18 cellular contexts compared by ENCODE assay signal in the genomic region with DNA sequence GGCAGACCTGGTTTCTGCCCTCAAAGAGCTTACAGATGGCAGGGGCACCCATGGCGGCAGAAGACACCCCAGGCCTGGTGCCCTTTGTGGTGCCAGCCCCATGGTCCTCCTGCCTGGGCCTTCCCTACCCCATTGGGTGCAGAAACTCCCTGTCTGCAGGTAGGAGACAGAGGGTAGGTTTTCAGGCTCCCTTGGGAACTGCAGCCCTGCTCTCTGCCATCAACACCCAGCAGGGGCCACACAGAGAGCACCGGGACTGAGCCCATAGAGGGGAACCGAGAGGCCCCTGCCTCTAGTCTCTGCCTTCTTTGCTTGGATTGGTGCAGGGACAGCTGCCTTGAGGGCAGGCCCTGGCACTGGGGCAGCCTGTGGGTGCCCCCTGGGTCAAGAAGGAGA. TPM values are rescaled to one million over a fixed set of nuclear protein-coding genes. Genes with fewer than 3 reads are reported as not detected.
A peak's percentile ranks its signal among the peaks of the same experiment; 100 is the strongest.
DNase-seq lines count a peak whose midpoint lies in the region; ATAC-seq and TF ChIP-seq lines count a peak whose summit lies in the region.
"Had no signal": no experiment of that assay in that cellular context is flagged by ENCODE, and none has a peak within 500 bp of the region (broad histone marks: within the 10 kb centered on the region; RNA-seq: fewer than 3 reads in every experiment).

No MANE protein-coding gene starts in this region.

- WGBS in sigmoid colon, 2 donors: 89 to 90% methylated on average over 3 of the region's 3 CpGs

- H3K27me3 ChIP-seq in SJCRH30 (no peaks in the 10 kb centered on the region), muscle layer of colon (ENCODE audit: control insufficient read depth in 1 of 2, insufficient read depth in 2 of 2, low read length in 2 of 2) (no peaks in the 10 kb centered on the region), sigmoid colon (no peaks in the 10 kb centered on the region), GM23338 (ENCODE audit: insufficient read depth) (no peaks in the 10 kb centered on the region), lower lobe of right lung (ENCODE audit: low read depth) (no peaks in the 10 kb centered on the region)
- H3K27me3 ChIP-seq: SJSA1 had no signal

- H3K9ac ChIP-seq in muscle layer of colon (ENCODE audit: low read length): no peak overlapping the region
- H3K9ac ChIP-seq: GM23248 had no signal

- peaks cover 25% of the 10 kb centered on the region for H3K36me3 ChIP-seq in SJCRH30
- no peaks in the 10 kb centered on the region for H3K36me3 ChIP-seq in muscle layer of colon (ENCODE audit: insufficient read depth, low read length)
- H3K36me3 ChIP-seq in sigmoid colon: peaks cover 0 to 14% (median 0%) of the 10 kb centered on the region in 4 donors
- no peaks in the 10 kb centered on the region for H3K36me3 ChIP-seq in GM23338 (ENCODE audit: insufficient read depth)
- H3K36me3 ChIP-seq in lower lobe of right lung: no peaks in the 10 kb centered on the region

- no peak for TF ChIP-seq EP300 in sigmoid colon (IDR thresholded peaks at IDR 0.05)

- H3K9me2 ChIP-seq in GM23338 (ENCODE audit: insufficient read depth): no peaks in the 10 kb centered on the region

- no peak overlapping the region for H3K27ac Mint-ChIP-seq in GM23338
- H3K27ac Mint-ChIP-seq: HFFc6 had no signal

- H3K27me3 Mint-ChIP-seq in GM23338 (ENCODE audit: insufficient read depth, low read depth, poor library complexity): peaks cover 2% of the 10 kb centered on the region

- H3K9me3 ChIP-seq in SJCRH30 (replicated peaks): no peaks in the 10 kb centered on the region
- H3K9me3 ChIP-seq in muscle layer of colon (ENCODE audit: low read length): no peaks in the 10 kb centered on the region
- H3K9me3 ChIP-seq in sigmoid colon: no peaks in the 10 kb centered on the region
- H3K9me3 ChIP-seq in lower lobe of right lung: no peaks in the 10 kb centered on the region
- H3K9me3 ChIP-seq: SJSA1 had no signal

- peaks cover 10% of the 10 kb centered on the region for H3K36me3 Mint-ChIP-seq in GM23338 (ENCODE audit: low read depth)

- no peak overlapping the region for H3K4me2 ChIP-seq in GM23338
- H3K4me2 ChIP-seq: PC-9 had no signal

- TF ChIP-seq POLR2A in sigmoid colon (IDR thresholded peaks at IDR 0.05): no peak

- H3K4me3 ChIP-seq in SJCRH30: no peak overlapping the region
- no peak overlapping the region for H3K4me3 ChIP-seq in muscle layer of colon (ENCODE audit: low read depth in 1 of 2, low read length in 2 of 2)
- H3K4me3 ChIP-seq in sigmoid colon: no peak overlapping the region
- no peak overlapping the region for H3K4me3 ChIP-seq in GM23338
- H3K4me3 ChIP-seq in lower lobe of right lung: no peak overlapping the region
- H3K4me3 ChIP-seq: GM23248, PC-9, SJSA1 had no signal

- H2AFZ ChIP-seq in GM23338: no peak overlapping the region
- H2AFZ ChIP-seq: GM23248, PC-9 had no signal

- peaks cover 11% of the 10 kb centered on the region for H3K79me2 ChIP-seq in GM23338 (replicated peaks; ENCODE audit: insufficient read depth)

- H4K20me1 ChIP-seq in GM23338 (replicated peaks; ENCODE audit: insufficient read depth): peaks cover 9% of the 10 kb centered on the region; the same call in 1 of the 2 replicates

- no peak for TF ChIP-seq CTCF in sigmoid colon (IDR thresholded peaks at IDR 0.05)
- TF ChIP-seq CTCF in GM23338 (conservative IDR thresholded peaks at IDR 0.05; ENCODE audit: low read depth in 2 of 2): no peak
- TF ChIP-seq CTCF in lower lobe of right lung (IDR thresholded peaks at IDR 0.05): no peak

- peaks cover 1% of the 10 kb centered on the region; the same call in 1 of the 3 replicates for H3K4me1 Mint-ChIP-seq in GM23338

- H3K4me1 ChIP-seq in SJCRH30 (peaks cover 31% of the 10 kb centered on the region), muscle layer of colon (ENCODE audit: insufficient read depth, low read length) (peaks cover 26% of the 10 kb centered on the region), sigmoid colon (peaks cover 0 to 37% (median 28%) of the 10 kb centered on the region in 4 donors), GM23338 (ENCODE audit: insufficient read depth) (no peaks in the 10 kb centered on the region), lower lobe of right lung (no peaks in the 10 kb centered on the region)
- H3K4me1 ChIP-seq: SJSA1 had no signal

- no peak for ATAC-seq in GM23338
- no peak for ATAC-seq in lower lobe of right lung
- ATAC-seq in GM21723 (IDR thresholded peaks at IDR 0.05; ENCODE audit: unreplicated experiment): no peak

- peak overlapping the region; percentile 39; the same call in 1 of the 2 replicates for H3K27ac ChIP-seq in SJCRH30
- peak overlapping the region; percentile 72 for H3K27ac ChIP-seq in muscle layer of colon (ENCODE audit: low read depth, low read length)
- H3K27ac ChIP-seq in sigmoid colon: peak overlapping the region in 3 of 4 donors; percentile 61 to 77 (median 76)
- no peak overlapping the region for H3K27ac ChIP-seq in GM23338 (ENCODE audit: low read depth)
- no peak overlapping the region for H3K27ac ChIP-seq in lower lobe of right lung
- H3K27ac ChIP-seq: GM23248, PC-9, SJSA1 had no signal

- intact Hi-C loops in sigmoid colon (cut with DNase I): no loop called here
- intact Hi-C loops in lower lobe of right lung (cut with DNase I): no loop called here

- peak; percentile 26 for DNase-seq in D341Med (ENCODE audit: low spot score)
- no peak for DNase-seq in SJCRH30
- DNase-seq in sigmoid colon: no peak
- DNase-seq in GM23338 (ENCODE audit: low spot score): no peak
- no peak for DNase-seq in lower lobe of right lung
- DNase-seq in NCI-H1092 (lab: John Stamatoyannopoulos, UW): no peak
- DNase-seq: C1 segment of cervical spinal cord, DMS79 treated with DMSO at 0.1 percent for 48 hours, GM23248, HFFc6, NCI-H1436, NCI-H1930, NCI-H226, NCI-H526, PC-9 had no signal

- H3K4me3 Mint-ChIP-seq in GM23338: no peak overlapping the region
- H3K4me3 Mint-ChIP-seq: HFFc6 had no signal

- H3K9me3 Mint-ChIP-seq in GM23338: no peaks in the 10 kb centered on the region
- H3K9me3 Mint-ChIP-seq: HFFc6 had no signal

- no peaks in the 10 kb centered on the region for H3F3A ChIP-seq in GM23338 (replicated peaks; ENCODE audit: low read depth)

TF ChIP-seq in GM23338, 12 proteins besides CTCF, POLR2A, EP300 and RAD21 (continues in another document):
- TF ChIP-seq EZH2 (IDR thresholded peaks at IDR 0.05; ENCODE audit: low read depth, unreplicated experiment) (no peak), ZNF114 (CRISPR knock-in tag; IDR thresholded peaks at IDR 0.05) (no peak)

RNA-seq across cellular contexts. Expression of gene GTF2IRD1, which starts 52.6 kb away (rescaled TPM):
- 49.3 and 58.8 TPM in 2 replicates for total RNA-seq in SJCRH30 (2014; rRNA removed; shearing (Covaris generic))
- total RNA-seq in sigmoid colon: 10 to 100 TPM; 15.0 to 24.2 (median 17.9) TPM
- polyA plus RNA-seq in sigmoid colon: 10 to 100 TPM in 1 of 3 donors, 1 to 10 TPM in 2; 1.8 to 13.6 (median 3.5) TPM
- 21.9 and 28.7 TPM in 2 replicates for total RNA-seq in GM23338 (2014; rRNA removed; shearing (Covaris generic))
- 37.1 and 40.9 TPM in 2 replicates for polyA plus RNA-seq in GM23338 (2016; fragmentation: Nextera tagmentation; extraction: Ambion mirVana)
- total RNA-seq in lower lobe of right lung: 16.3 TPM

Comparison
In these comparisons a context has a peak if more than half of its experiments do, and no peak if none do; other contexts are left out.
1. H3K27ac ChIP-seq: peak in SJCRH30 (single experiment), muscle layer of colon (single experiment) and sigmoid colon (3 of 4); none in GM23338 (single experiment) and lower lobe of right lung (single experiment).